In genomic region chr20:43558412-43559146, GRCh38 we compare ENCODE assay signal across 1 cellular context.
TF ChIP-seq lines count a peak whose summit lies in the region.

TSS of gene SGK2 (plus strand) at chr20:43559027. CDS start at chr20:43566496, 7,469 bp downstream.

TF ChIP-seq in K562, 482 proteins besides CTCF, POLR2A, EP300 and RAD21 (continued from another document and continues in another):
- TF ChIP-seq C11orf30 (IDR thresholded peaks at IDR 0.05; ENCODE audit: low read depth) (peak; percentile 89), ZNF212 (CRISPR knock-in tag; IDR thresholded peaks at IDR 0.05) (no peak), DACH1 (IDR thresholded peaks at IDR 0.05; ENCODE audit: partially characterized antibody) (no peak), STAT5B (CRISPR knock-in tag; IDR thresholded peaks at IDR 0.05) (no peak), SMARCC2 (IDR thresholded peaks at IDR 0.05; ENCODE audit: low read depth) (peak; percentile 38; the same call in 1 of the 2 replicates), ZNF280B (CRISPR knock-in tag; IDR thresholded peaks at IDR 0.05) (no peak), ATF3 (IDR thresholded peaks at IDR 0.05) (peak; percentile 59), ATF3 (CRISPR knock-in tag; conservative IDR thresholded peaks at IDR 0.05) (0 out of 2 replicates have a peak, but pooled peaks have one; percentile 35), TAF15 (IDR thresholded peaks at IDR 0.05; ENCODE audit: low read depth, low read length) (no peak), PATZ1 (CRISPR knock-in tag; IDR thresholded peaks at IDR 0.05; ENCODE audit: borderline replicate concordance) (no peak), CBFB (CRISPR knock-in tag; IDR thresholded peaks at IDR 0.05) (no peak), CSDE1 (IDR thresholded peaks at IDR 0.05) (no peak), ZNF12 (CRISPR knock-in tag; IDR thresholded peaks at IDR 0.05) (no peak), MXD1 (CRISPR knock-in tag; IDR thresholded peaks at IDR 0.05; ENCODE audit: borderline replicate concordance, poor library complexity, severe bottlenecking) (no peak), COPS2 (conservative IDR thresholded peaks at IDR 0.05) (no peak), ZNF592 (IDR thresholded peaks at IDR 0.05) (0 out of 2 replicates have a peak, but pooled peaks have one; percentile 50), ZNF644 (tag; IDR thresholded peaks at IDR 0.05; ENCODE audit: low read depth) (no peak), KLF1 (tag; IDR thresholded peaks at IDR 0.05) (no peak), ZNF280A (IDR thresholded peaks at IDR 0.05; ENCODE audit: low read depth, partially characterized antibody) (no peak), HDAC8 (tag; IDR thresholded peaks at IDR 0.05) (no peak), L3MBTL2 (IDR thresholded peaks at IDR 0.05) (peak; percentile 41; the same call in 1 of the 2 replicates), FUS (optimal IDR thresholded peaks at IDR 0.05; ENCODE audit: low read depth, low read length) (no peak), MAFF (IDR thresholded peaks at IDR 0.05; ENCODE audit: low read length) (peak; percentile 72), GATAD2A (IDR thresholded peaks at IDR 0.05) (peak; percentile 50; the same call in 1 of the 2 replicates), PRDM10 (IDR thresholded peaks at IDR 0.05; ENCODE audit: partially characterized antibody) (peak; percentile 40), NR3C1 (CRISPR knock-in tag; IDR thresholded peaks at IDR 0.05) (no peak), ZNF398 (CRISPR knock-in tag; IDR thresholded peaks at IDR 0.05) (no peak), MED1 (CRISPR knock-in tag; IDR thresholded peaks at IDR 0.05; ENCODE audit: borderline replicate concordance) (no peak), ZNF830 (CRISPR knock-in tag; IDR thresholded peaks at IDR 0.05) (no peak), ARNT (IDR thresholded peaks at IDR 0.05) (no peak), ZNF143 (CRISPR knock-in tag; IDR thresholded peaks at IDR 0.05) (no peak), USF1 (CRISPR knock-in tag; IDR thresholded peaks at IDR 0.05) (no peak), HDGF (IDR thresholded peaks at IDR 0.05) (no peak), PHB2 (IDR thresholded peaks at IDR 0.05; ENCODE audit: low read depth) (no peak), ZNF316 (IDR thresholded peaks at IDR 0.05) (peak; percentile 87), EWSR1 (IDR thresholded peaks at IDR 0.05; ENCODE audit: borderline replicate concordance, low read depth, partially characterized antibody) (no peak), HMGXB4 (CRISPR knock-in tag; IDR thresholded peaks at IDR 0.05) (no peak), ATF1 (CRISPR knock-in tag; IDR thresholded peaks at IDR 0.05) (no peak), ATF1 (tag; IDR thresholded peaks at IDR 0.05) (no peak), GMEB1 (CRISPR knock-in tag; IDR thresholded peaks at IDR 0.05) (no peak), RB1 (IDR thresholded peaks at IDR 0.05; ENCODE audit: low read depth) (no peak), ETV6 (IDR thresholded peaks at IDR 0.05; ENCODE audit: borderline replicate concordance in 1 of 2, low read depth in 2 of 2, low read length in 1 of 2) (no peak), ETV6 (CRISPR knock-in tag; IDR thresholded peaks at IDR 0.05; ENCODE audit: borderline replicate concordance) (no peak), PTTG1 (tag; IDR thresholded peaks at IDR 0.05; ENCODE audit: low read depth) (no peak), PHTF2 (CRISPR knock-in tag; IDR thresholded peaks at IDR 0.05) (no peak)
